ENCODE assay signal across 8 cellular contexts in the genomic region with DNA sequence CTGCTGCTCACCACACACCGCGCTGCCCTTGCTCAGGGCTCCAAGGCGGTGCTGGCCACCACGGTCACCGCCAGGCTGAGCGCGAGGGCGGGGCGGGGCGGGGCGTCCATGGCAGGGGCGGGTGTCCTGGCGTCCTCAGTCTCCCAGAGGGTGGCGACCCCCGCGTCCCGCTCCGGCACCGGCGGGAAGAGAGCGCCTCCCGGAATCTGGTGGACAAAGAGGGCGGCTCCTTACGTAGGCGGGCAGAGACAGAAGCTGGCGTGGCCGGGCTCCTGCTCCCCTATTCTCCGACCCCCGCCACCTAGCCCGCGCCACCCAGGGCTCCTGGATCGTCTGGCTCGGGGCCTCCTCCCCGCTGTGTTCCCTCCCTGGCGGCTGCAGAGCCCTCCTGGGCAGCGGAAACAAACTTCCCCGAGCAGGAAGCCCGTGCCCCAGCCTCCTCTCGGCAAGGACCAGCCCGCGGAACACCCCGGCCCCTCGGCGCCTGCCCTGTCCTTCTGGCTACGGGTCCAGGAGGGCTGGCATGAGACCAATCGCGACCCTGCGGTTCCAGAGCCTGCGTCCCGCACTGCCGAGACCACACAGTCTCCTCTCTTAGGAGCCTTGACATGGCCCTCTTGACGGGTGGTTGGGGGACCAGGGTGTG.
DNase-seq lines count a peak whose midpoint lies in the region; ATAC-seq and TF ChIP-seq lines count a peak whose summit lies in the region.

No MANE protein-coding gene starts in this region.

- ATAC-seq in left lobe of liver = peak; percentile 94
- ATAC-seq in HG02610 (IDR thresholded peaks at IDR 0.05; ENCODE audit: unreplicated experiment) = no peak

- H3K27ac ChIP-seq in brain microvascular endothelial cell (no peak overlapping the region), thyroid gland (peak overlapping the region in 1 of 3 donors; percentile 41)

- H3K27me3 Mint-ChIP-seq in Caco-2 (ENCODE audit: insufficient read depth, unreplicated experiment) = no peaks in the 10 kb centered on the region
- H3K27me3 Mint-ChIP-seq in activated naive CD4-positive, alpha-beta T cell treated with anti-CD3 and anti-CD28 coated beads, Interleukin-2, amount 10 ng/mL, durations not matched to agents 7 days and 5 days = peaks cover 38% of the 10 kb centered on the region

- 1 to 2% methylated on average over 29 to 30 of the region's 52 CpGs for WGBS in thyroid gland, 2 donors

- peak overlapping the region; percentile 51 for H3K4me3 ChIP-seq in Caco-2 (ENCODE audit: low read depth, low read length)
- H3K4me3 ChIP-seq in MG63 = peak overlapping the region; percentile 55
- peak overlapping the region; percentile 63 for H3K4me3 ChIP-seq in brain microvascular endothelial cell (ENCODE audit: low read depth, low read length)
- H3K4me3 ChIP-seq in thyroid gland (replicated peaks in 1 of 3) = peak overlapping the region in 1 of 3 donors; percentile 54

- intact Hi-C loops in Caco-2 (cut with micrococcal nuclease; ENCODE audit: unreplicated experiment) (no loop called here), thyroid gland (cut with DNase I) (no loop called here)

- H3K4me1 Mint-ChIP-seq in Caco-2 (ENCODE audit: low read depth, unreplicated experiment) = no peaks in the 10 kb centered on the region
- no peaks in the 10 kb centered on the region for H3K4me1 Mint-ChIP-seq in activated naive CD4-positive, alpha-beta T cell treated with anti-CD3 and anti-CD28 coated beads, Interleukin-2, amount 10 ng/mL, durations not matched to agents 7 days and 5 days

- no peak for TF ChIP-seq POLR2A in thyroid gland (IDR thresholded peaks at IDR 0.05)

- TF ChIP-seq CTCF in Caco-2 (IDR thresholded peaks at IDR 0.05; ENCODE audit: insufficient read depth in 1 of 2, low read depth in 1 of 2, low read length in 1 of 2, severe bottlenecking in 1 of 2, unreplicated experiment in 1 of 2) (no peak), brain microvascular endothelial cell (IDR thresholded peaks at IDR 0.05; ENCODE audit: low read depth, low read length, missing control alignments) (peak; percentile 11), thyroid gland (IDR thresholded peaks at IDR 0.05) (no peak)

- in situ Hi-C loops in brain microvascular endothelial cell (cut with HindIII; ENCODE audit: low pct_ligation_motif_present, low sequenced_read_pairs) = no loop called here

- H3K9me3 ChIP-seq in Caco-2 (no peaks in the 10 kb centered on the region), MG63 (no peaks in the 10 kb centered on the region), thyroid gland (no peaks in the 10 kb centered on the region)

- DNase-seq in Caco-2 (peak in 1 of 2 experiments; percentile 49), MG63 (peak; percentile 80), brain microvascular endothelial cell (peak; percentile 2), left lobe of liver (ENCODE audit: low spot score) (no peak), thyroid gland (peak; percentile 56 to 57), cortex of kidney (lab: John Stamatoyannopoulos, UW) (no peak)
- no peak for DNase-seq in activated naive CD4-positive, alpha-beta T cell treated with anti-CD3 and anti-CD28 coated beads, Interleukin-2, amount 10 ng/mL, durations not matched to agents 7 days and 5 days

- H3K27me3 ChIP-seq in Caco-2 (replicated peaks; ENCODE audit: control insufficient read depth, insufficient read depth, low read length) (no peaks in the 10 kb centered on the region), MG63 (no peaks in the 10 kb centered on the region), brain microvascular endothelial cell (replicated peaks) (no peaks in the 10 kb centered on the region), thyroid gland (no peaks in the 10 kb centered on the region)

- no peaks in the 10 kb centered on the region for H3K36me3 ChIP-seq in Caco-2 (ENCODE audit: control insufficient read depth, insufficient read depth, low read length)
- H3K36me3 ChIP-seq in MG63 = no peaks in the 10 kb centered on the region
- no peaks in the 10 kb centered on the region for H3K36me3 ChIP-seq in brain microvascular endothelial cell (replicated peaks)
- H3K36me3 ChIP-seq in thyroid gland = no peaks in the 10 kb centered on the region

- no TSS peak for BruUV-seq in Caco-2 (replicated peaks; lab: Mats Ljungman, UMichigan)

- CTCF ChIA-PET in Caco-2 (lab: Charles Lee) = no interaction called here
- CTCF ChIA-PET in activated naive CD4-positive, alpha-beta T cell treated with anti-CD3 and anti-CD28 coated beads, Interleukin-2, amount 10 ng/mL, durations not matched to agents 7 days and 5 days (lab: Charles Lee) = no interaction called here

- POLR2A ChIA-PET in Caco-2 (lab: Charles Lee) = no interaction called here

- no peak overlapping the region for H3K27ac Mint-ChIP-seq in Caco-2 (ENCODE audit: unreplicated experiment)
- no peak overlapping the region for H3K27ac Mint-ChIP-seq in activated naive CD4-positive, alpha-beta T cell treated with anti-CD3 and anti-CD28 coated beads, Interleukin-2, amount 10 ng/mL, durations not matched to agents 7 days and 5 days

- no peaks in the 10 kb centered on the region for H3K4me1 ChIP-seq in Caco-2
- H3K4me1 ChIP-seq in thyroid gland = peaks cover 0 to 8% of the 10 kb centered on the region in 2 donors

- H3K4me3 Mint-ChIP-seq in Caco-2 (ENCODE audit: unreplicated experiment) = peak overlapping the region; percentile 74
- H3K4me3 Mint-ChIP-seq in activated naive CD4-positive, alpha-beta T cell treated with anti-CD3 and anti-CD28 coated beads, Interleukin-2, amount 10 ng/mL, durations not matched to agents 7 days and 5 days = no peak overlapping the region

- no peaks in the 10 kb centered on the region for H3K9me3 Mint-ChIP-seq in Caco-2 (ENCODE audit: unreplicated experiment)
- H3K9me3 Mint-ChIP-seq in activated naive CD4-positive, alpha-beta T cell treated with anti-CD3 and anti-CD28 coated beads, Interleukin-2, amount 10 ng/mL, durations not matched to agents 7 days and 5 days = no peaks in the 10 kb centered on the region

- no peaks in the 10 kb centered on the region for H3K36me3 Mint-ChIP-seq in Caco-2 (ENCODE audit: insufficient read depth, unreplicated experiment)
- no peaks in the 10 kb centered on the region for H3K36me3 Mint-ChIP-seq in activated naive CD4-positive, alpha-beta T cell treated with anti-CD3 and anti-CD28 coated beads, Interleukin-2, amount 10 ng/mL, durations not matched to agents 7 days and 5 days

Comparison
In these comparisons a context has a peak if more than half of its experiments do, and no peak if none do; other contexts are left out.
1. DNase-seq: peak in MG63 (single experiment), brain microvascular endothelial cell (single experiment) and thyroid gland (2 of 2); none in left lobe of liver (single experiment), cortex of kidney (single experiment) and activated naive CD4-positive, alpha-beta T cell treated with anti-CD3 and anti-CD28 coated beads, Interleukin-2, amount 10 ng/mL, durations not matched to agents 7 days and 5 days (single experiment).